In genomic region chr9:31137151-31137849, GRCh38 we compare ENCODE assay signal across 1 cellular context.
TF ChIP-seq lines count a peak whose summit lies in the region.

No MANE protein-coding gene starts in this region.

TF ChIP-seq in WTC11, 78 proteins besides CTCF, POLR2A, EP300 and RAD21 (continued from another document):
- TF ChIP-seq, protein P1, sequence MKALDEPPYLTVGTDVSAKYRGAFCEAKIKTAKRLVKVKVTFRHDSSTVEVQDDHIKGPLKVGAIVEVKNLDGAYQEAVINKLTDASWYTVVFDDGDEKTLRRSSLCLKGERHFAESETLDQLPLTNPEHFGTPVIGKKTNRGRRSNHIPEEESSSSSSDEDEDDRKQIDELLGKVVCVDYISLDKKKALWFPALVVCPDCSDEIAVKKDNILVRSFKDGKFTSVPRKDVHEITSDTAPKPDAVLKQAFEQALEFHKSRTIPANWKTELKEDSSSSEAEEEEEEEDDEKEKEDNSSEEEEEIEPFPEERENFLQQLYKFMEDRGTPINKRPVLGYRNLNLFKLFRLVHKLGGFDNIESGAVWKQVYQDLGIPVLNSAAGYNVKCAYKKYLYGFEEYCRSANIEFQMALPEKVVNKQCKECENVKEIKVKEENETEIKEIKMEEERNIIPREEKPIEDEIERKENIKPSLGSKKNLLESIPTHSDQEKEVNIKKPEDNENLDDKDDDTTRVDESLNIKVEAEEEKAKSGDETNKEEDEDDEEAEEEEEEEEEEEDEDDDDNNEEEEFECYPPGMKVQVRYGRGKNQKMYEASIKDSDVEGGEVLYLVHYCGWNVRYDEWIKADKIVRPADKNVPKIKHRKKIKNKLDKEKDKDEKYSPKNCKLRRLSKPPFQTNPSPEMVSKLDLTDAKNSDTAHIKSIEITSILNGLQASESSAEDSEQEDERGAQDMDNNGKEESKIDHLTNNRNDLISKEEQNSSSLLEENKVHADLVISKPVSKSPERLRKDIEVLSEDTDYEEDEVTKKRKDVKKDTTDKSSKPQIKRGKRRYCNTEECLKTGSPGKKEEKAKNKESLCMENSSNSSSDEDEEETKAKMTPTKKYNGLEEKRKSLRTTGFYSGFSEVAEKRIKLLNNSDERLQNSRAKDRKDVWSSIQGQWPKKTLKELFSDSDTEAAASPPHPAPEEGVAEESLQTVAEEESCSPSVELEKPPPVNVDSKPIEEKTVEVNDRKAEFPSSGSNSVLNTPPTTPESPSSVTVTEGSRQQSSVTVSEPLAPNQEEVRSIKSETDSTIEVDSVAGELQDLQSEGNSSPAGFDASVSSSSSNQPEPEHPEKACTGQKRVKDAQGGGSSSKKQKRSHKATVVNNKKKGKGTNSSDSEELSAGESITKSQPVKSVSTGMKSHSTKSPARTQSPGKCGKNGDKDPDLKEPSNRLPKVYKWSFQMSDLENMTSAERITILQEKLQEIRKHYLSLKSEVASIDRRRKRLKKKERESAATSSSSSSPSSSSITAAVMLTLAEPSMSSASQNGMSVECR (CRISPR knock-in tag; IDR thresholded peaks at IDR 0.05; ENCODE audit: borderline replicate concordance) = no peak
- TF ChIP-seq ZNF219 (CRISPR knock-in tag; IDR thresholded peaks at IDR 0.05; ENCODE audit: borderline replicate concordance) (no peak), ATF1 (CRISPR knock-in tag; IDR thresholded peaks at IDR 0.05) (no peak), GTF2I (CRISPR knock-in tag; conservative IDR thresholded peaks at IDR 0.05) (no peak), NFYB (CRISPR knock-in tag; conservative IDR thresholded peaks at IDR 0.05; ENCODE audit: low read depth) (no peak), PRRX2 (CRISPR knock-in tag; IDR thresholded peaks at IDR 0.05) (no peak), TEAD1 (CRISPR knock-in tag; IDR thresholded peaks at IDR 0.05) (no peak)
TF ChIP-seq in WTC11: peak in this region for 0.
